ENCODE assay signal across 30 cellular contexts in the genomic region with DNA sequence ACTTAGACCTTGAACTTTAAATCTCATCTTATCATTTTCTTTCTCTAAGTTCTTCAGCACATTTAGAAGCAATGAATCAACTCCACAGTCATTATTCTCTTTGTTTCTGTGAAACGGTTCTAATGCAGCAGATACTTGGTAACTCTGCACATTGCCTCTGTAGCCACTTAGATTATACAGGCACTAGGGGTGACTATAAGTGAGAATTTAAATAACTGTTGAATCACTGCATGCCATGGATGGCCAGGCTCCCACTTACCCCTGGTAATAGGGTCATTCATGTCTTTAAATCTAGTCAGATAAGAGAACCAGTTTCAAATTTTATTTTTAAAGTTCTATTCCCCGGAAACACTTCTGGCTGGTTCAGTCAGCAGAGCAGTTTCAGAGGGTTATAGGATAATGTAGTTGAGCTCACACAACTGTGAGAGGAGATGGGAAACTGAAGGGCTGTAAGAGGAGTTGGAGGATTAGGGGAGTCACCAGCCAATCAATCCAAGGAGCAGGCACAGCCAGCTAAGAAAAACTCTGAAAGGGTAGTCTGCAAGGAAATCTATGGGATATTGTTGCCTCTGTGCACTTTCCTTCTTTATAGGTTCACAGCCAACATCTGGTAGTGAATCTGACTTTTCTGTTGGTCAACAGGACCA. TPM values are rescaled to one million over a fixed set of nuclear protein-coding genes. Genes with fewer than 3 reads are reported as not detected.
"Had no signal": no experiment of that assay in that cellular context is flagged by ENCODE, and none has a peak within 500 bp of the region (broad histone marks: within the 10 kb centered on the region; RNA-seq: fewer than 3 reads in every experiment).

No MANE protein-coding gene starts in this region.

- H3K4me3 Mint-ChIP-seq: mesothelial cell of epicardium; naive B cell; natural killer cell; stimulated activated naive B cell treated with anti-CD40 and anti-IgM and Interleukin-4, amounts not matched to agents 10 μg/mL and 1 μg/mL and 100 μg/mL, for 72 hours had no signal

- H3K9me3 ChIP-seq: left ventricle myocardium inferior, pancreas, psoas muscle, right lobe of liver, stomach, suprapubic skin, thoracic aorta, tibial artery, upper lobe of right lung had no signal

- H3K9me3 Mint-ChIP-seq: stimulated activated naive B cell treated with anti-CD40 and anti-IgM and Interleukin-4, amounts not matched to agents 10 μg/mL and 1 μg/mL and 100 μg/mL, for 72 hours had no signal

- H3K4me1 Mint-ChIP-seq: naive B cell; natural killer cell; stimulated activated naive B cell treated with anti-CD40 and anti-IgM and Interleukin-4, amounts not matched to agents 10 μg/mL and 1 μg/mL and 100 μg/mL, for 72 hours had no signal

- H3K27ac Mint-ChIP-seq: mesothelial cell of epicardium; naive B cell; natural killer cell; stimulated activated naive B cell treated with anti-CD40 and anti-IgM and Interleukin-4, amounts not matched to agents 10 μg/mL and 1 μg/mL and 100 μg/mL, for 72 hours had no signal

- DNase-seq: islet precursor cell; left ventricle myocardium inferior; mesendoderm; naive B cell; natural killer cell; nucleus accumbens; pancreas; posterior cingulate gyrus; psoas muscle; right lobe of liver; stimulated activated CD4-positive, alpha-beta T cell treated with anti-CD3 and anti-CD28 coated beads, Interleukin-12 subunit alpha, Interleukin-12 subunit beta, amount 100 ng/mL, for 4 hours; stimulated activated CD4-positive, alpha-beta T cell treated with anti-CD3 and anti-CD28 coated beads, Interleukin-15, amount 100 ng/mL, for 24 hours; stimulated activated CD4-positive, alpha-beta T cell treated with anti-CD3 and anti-CD28 coated beads, Interleukin-2, amount 100 ng/mL, for 24 hours; stimulated activated CD4-positive, alpha-beta T cell treated with anti-CD3 and anti-CD28 coated beads, Interleukin-4, amount 100 ng/mL, for 1 hour; stimulated activated naive B cell treated with anti-CD40 and anti-IgM and Interleukin-4, amounts not matched to agents 10 μg/mL and 1 μg/mL and 100 μg/mL, for 72 hours; stimulated activated naive CD8-positive, alpha-beta T cell treated with anti-CD3 and anti-CD28 coated beads, Interleukin-15, Interleukin-2, amounts not matched to agents 100 U/mL and 50 U/mL, for 24 hours; stomach; tibial artery; trophoblast cell; upper lobe of right lung had no signal

- H3K36me3 ChIP-seq: left ventricle myocardium inferior, pancreas, right lobe of liver, stomach, suprapubic skin, thoracic aorta, tibial artery, upper lobe of right lung had no signal

- H2AFZ ChIP-seq: hepatocyte had no signal

- H3K27me3 ChIP-seq: hepatocyte, pancreas, right lobe of liver, stomach, suprapubic skin, tibial artery, upper lobe of right lung had no signal

- H3K4me1 ChIP-seq: left ventricle myocardium inferior, pancreas, psoas muscle, right lobe of liver, stomach, suprapubic skin, tibial artery, upper lobe of right lung had no signal

- ATAC-seq: natural killer cell; pancreas; psoas muscle; right lobe of liver; stimulated activated naive B cell treated with anti-CD40 and anti-IgM and Interleukin-4, amounts not matched to agents 10 μg/mL and 1 μg/mL and 100 μg/mL, for 72 hours; stimulated activated naive CD8-positive, alpha-beta T cell treated with anti-CD3 and anti-CD28 coated beads, Interleukin-15, Interleukin-2, amounts not matched to agents 100 U/mL and 50 U/mL, for 24 hours; upper lobe of right lung had no signal

- H3K79me2 ChIP-seq: hepatocyte had no signal

- H3K27ac ChIP-seq: hepatocyte, left ventricle myocardium inferior, pancreas, psoas muscle, right lobe of liver, stomach, suprapubic skin, thoracic aorta, tibial artery, upper lobe of right lung had no signal

- H3K36me3 Mint-ChIP-seq: mesothelial cell of epicardium; naive B cell; natural killer cell; stimulated activated naive B cell treated with anti-CD40 and anti-IgM and Interleukin-4, amounts not matched to agents 10 μg/mL and 1 μg/mL and 100 μg/mL, for 72 hours had no signal

- H3K4me3 ChIP-seq: hepatocyte, left ventricle myocardium inferior, lung, pancreas, psoas muscle, right lobe of liver, stomach, suprapubic skin, thoracic aorta, tibial artery, upper lobe of right lung had no signal

- H3K27me3 Mint-ChIP-seq: naive B cell; stimulated activated naive B cell treated with anti-CD40 and anti-IgM and Interleukin-4, amounts not matched to agents 10 μg/mL and 1 μg/mL and 100 μg/mL, for 72 hours had no signal

- H3K4me2 ChIP-seq: hepatocyte had no signal

RNA-seq across cellular contexts. Expression of gene MINAR2, which starts 4.2 kb away (rescaled TPM):
- total RNA-seq: hepatocyte, kidney epithelial cell, left ventricle myocardium inferior, lower leg skin, mononuclear cell, natural killer cell, osteoblast, pancreas, psoas muscle, right lobe of liver, skeletal muscle tissue, stomach, suprapubic skin, upper lobe of right lung had no signal
- polyA plus RNA-seq: lung, pancreas, psoas muscle, stomach had no signal
